Comparison of ENCODE assay signal across 8 cellular contexts in the genomic region with DNA sequence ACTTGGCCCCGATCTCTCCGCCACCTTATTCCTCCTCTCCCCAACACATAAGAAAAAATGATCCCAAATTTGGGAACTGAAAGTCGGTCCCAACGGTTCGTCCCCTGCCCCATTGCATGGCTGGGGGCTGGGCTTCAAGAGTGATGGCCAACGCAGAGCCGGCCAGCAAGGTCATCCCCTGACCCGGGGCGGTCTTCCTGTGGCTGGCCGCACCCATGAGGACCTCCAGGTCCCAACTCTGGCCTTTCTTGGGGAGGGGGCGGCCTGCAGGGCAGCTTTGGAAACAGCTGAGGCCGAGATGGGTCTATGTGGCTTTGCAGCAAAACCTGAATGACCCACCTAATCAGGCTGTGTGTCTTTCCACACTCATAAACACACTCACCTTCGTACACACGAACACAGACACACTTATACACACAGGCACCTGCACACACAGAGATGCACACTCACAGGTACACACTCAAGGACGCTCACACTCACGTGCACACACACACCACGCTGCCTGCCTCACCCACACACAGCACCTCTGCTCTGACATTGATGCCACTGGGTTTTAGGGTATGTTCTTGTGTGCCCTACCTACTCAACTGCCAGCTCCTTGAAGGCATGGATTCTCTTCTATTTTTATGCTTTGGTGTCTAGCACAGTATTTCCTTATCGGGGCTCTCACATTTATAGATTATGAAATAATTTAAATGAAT. TPM values are rescaled to one million over a fixed set of nuclear protein-coding genes. Genes with fewer than 3 reads are reported as not detected.
DNase-seq lines count a peak whose midpoint lies in the region; ATAC-seq and TF ChIP-seq lines count a peak whose summit lies in the region.

No MANE protein-coding gene starts in this region.

- no peaks in the 10 kb centered on the region for H3K9me2 ChIP-seq in hepatocyte (replicated peaks; ENCODE audit: insufficient read depth)

- peak overlapping the region; percentile 81 for H3K4me3 Mint-ChIP-seq in HFFc6
- H3K4me3 Mint-ChIP-seq in activated T-helper 2 cell treated with anti-CD3 and anti-CD28 coated beads, Interferon-gamma antibody, Interleukin-2, Interleukin-4, amounts not matched to agents 10 μg/mL and 5 μg/mL and 100 μg/mL, durations not matched to agents 14 hours and 24 hours and 36 hours (ENCODE audit: low read depth), result peak overlapping the region; percentile 40

- intact Hi-C loops in activated T-helper 2 cell treated with anti-CD3 and anti-CD28 coated beads, Interferon-gamma antibody, Interleukin-2, Interleukin-4, amounts not matched to agents 10 μg/mL and 5 μg/mL and 100 μg/mL, durations not matched to agents 14 hours and 24 hours and 36 hours (cut with micrococcal nuclease), result no loop called here

- H3K27me3 ChIP-seq in hepatocyte, result peaks cover 24% of the 10 kb centered on the region

- H3K79me2 ChIP-seq in hepatocyte, result no peaks in the 10 kb centered on the region

- DNase-seq in HFFc6 (no peak), hepatocyte (ENCODE audit: low spot score) (no peak), NCI-H524 treated with DMSO at 0.1 percent for 48 hours (lab: John Stamatoyannopoulos, UW) (no peak), NCI-H187 (lab: John Stamatoyannopoulos, UW) (no peak)
- DNase-seq in activated T-helper 2 cell treated with anti-CD3 and anti-CD28 coated beads, Interferon-gamma antibody, Interleukin-2, Interleukin-4, amounts not matched to agents 10 μg/mL and 5 μg/mL and 100 μg/mL, durations not matched to agents 14 hours and 24 hours and 36 hours (ENCODE audit: low spot score), result no peak

- H3K27ac ChIP-seq in hepatocyte (no peak overlapping the region), skin epidermis (peak overlapping the region in 3 of 21 experiments; percentile 20 to 30 (median 21))

- H3K27me3 Mint-ChIP-seq in HFFc6 (ENCODE audit: insufficient read depth), result no peaks in the 10 kb centered on the region
- peaks cover 71% of the 10 kb centered on the region for H3K27me3 Mint-ChIP-seq in activated T-helper 2 cell treated with anti-CD3 and anti-CD28 coated beads, Interferon-gamma antibody, Interleukin-2, Interleukin-4, amounts not matched to agents 10 μg/mL and 5 μg/mL and 100 μg/mL, durations not matched to agents 14 hours and 24 hours and 36 hours (ENCODE audit: low read depth)

- H3K9me3 Mint-ChIP-seq in HFFc6, result no peaks in the 10 kb centered on the region
- H3K9me3 Mint-ChIP-seq in activated T-helper 2 cell treated with anti-CD3 and anti-CD28 coated beads, Interferon-gamma antibody, Interleukin-2, Interleukin-4, amounts not matched to agents 10 μg/mL and 5 μg/mL and 100 μg/mL, durations not matched to agents 14 hours and 24 hours and 36 hours, result no peaks in the 10 kb centered on the region

- TF ChIP-seq CTCF in HFFc6 (IDR thresholded peaks at IDR 0.05) (no peak), hepatocyte (IDR thresholded peaks at IDR 0.05; ENCODE audit: poor library complexity) (no peak)

- WGBS in hepatocyte (ENCODE audit: low lambda C conversion rate, missing lambda C conversion rate), result 49% methylated on average over 18 of the region's 18 CpGs

- H3K4me1 ChIP-seq in hepatocyte (ENCODE audit: insufficient read depth), result peaks cover 6% of the 10 kb centered on the region

- peak overlapping the region; percentile 82 for H3K27ac Mint-ChIP-seq in HFFc6
- H3K27ac Mint-ChIP-seq in activated T-helper 2 cell treated with anti-CD3 and anti-CD28 coated beads, Interferon-gamma antibody, Interleukin-2, Interleukin-4, amounts not matched to agents 10 μg/mL and 5 μg/mL and 100 μg/mL, durations not matched to agents 14 hours and 24 hours and 36 hours, result no peak overlapping the region

- ATAC-seq in GM19328 (IDR thresholded peaks at IDR 0.05; ENCODE audit: unreplicated experiment) (no peak), HG03025 (IDR thresholded peaks at IDR 0.05; ENCODE audit: low FRiP score, unreplicated experiment) (no peak)

- H3K9me3 ChIP-seq in hepatocyte (ENCODE audit: low read depth), result no peaks in the 10 kb centered on the region

- H3K4me3 ChIP-seq in hepatocyte (no peak overlapping the region), skin epidermis (peak overlapping the region; percentile 20 to 39 (median 32))

- no peaks in the 10 kb centered on the region for H4K20me1 ChIP-seq in hepatocyte (ENCODE audit: insufficient read depth, poor library complexity, severe bottlenecking)

- peak overlapping the region; percentile 86 for H3K4me2 ChIP-seq in hepatocyte

- H3K36me3 Mint-ChIP-seq in HFFc6 (ENCODE audit: low read depth), result no peaks in the 10 kb centered on the region
- H3K36me3 Mint-ChIP-seq in activated T-helper 2 cell treated with anti-CD3 and anti-CD28 coated beads, Interferon-gamma antibody, Interleukin-2, Interleukin-4, amounts not matched to agents 10 μg/mL and 5 μg/mL and 100 μg/mL, durations not matched to agents 14 hours and 24 hours and 36 hours (ENCODE audit: low read depth), result no peaks in the 10 kb centered on the region

- H3K36me3 ChIP-seq in hepatocyte (replicated peaks; ENCODE audit: insufficient read depth, low read depth), result no peaks in the 10 kb centered on the region

- peaks cover 48% of the 10 kb centered on the region for H3K4me1 Mint-ChIP-seq in HFFc6 (ENCODE audit: low read depth)
- peaks cover 12% of the 10 kb centered on the region for H3K4me1 Mint-ChIP-seq in activated T-helper 2 cell treated with anti-CD3 and anti-CD28 coated beads, Interferon-gamma antibody, Interleukin-2, Interleukin-4, amounts not matched to agents 10 μg/mL and 5 μg/mL and 100 μg/mL, durations not matched to agents 14 hours and 24 hours and 36 hours (ENCODE audit: low read depth)

- peak overlapping the region; percentile 73 for H2AFZ ChIP-seq in hepatocyte

RNA-seq across cellular contexts. Expression of a gene that starts 0.6 kb away (rescaled TPM):
- total RNA-seq in HFFc6 (2021; fragmentation: NEBNext Ultra II Directional; extraction: Animal tissue kit (Norgen Biotek cat#: 25700)), result 1 to 10 TPM in 4 of 6 experiments, under 1 TPM in 2; 0.69 to 2.4 (median 1.8) TPM
- not detected in 2 replicates for total RNA-seq in activated T-helper 2 cell treated with anti-CD3 and anti-CD28 coated beads, Interferon-gamma antibody, Interleukin-2, Interleukin-4, amounts not matched to agents 10 μg/mL and 5 μg/mL and 100 μg/mL, durations not matched to agents 14 hours and 24 hours and 36 hours
- total RNA-seq in hepatocyte, result 0.10 TPM in 1 of 2 replicates, not detected in the other
- polyA plus RNA-seq in hepatocyte, result 0.13 TPM in 1 of 2 replicates, not detected in the other

RNA-seq across cellular contexts. Expression of a gene that starts 48.3 kb away (rescaled TPM):
- total RNA-seq in HFFc6 (2021; fragmentation: NEBNext Ultra II Directional; extraction: Animal tissue kit (Norgen Biotek cat#: 25700)), result not detected
- total RNA-seq in activated T-helper 2 cell treated with anti-CD3 and anti-CD28 coated beads, Interferon-gamma antibody, Interleukin-2, Interleukin-4, amounts not matched to agents 10 μg/mL and 5 μg/mL and 100 μg/mL, durations not matched to agents 14 hours and 24 hours and 36 hours, result not detected in 2 replicates
- 1.5 and 1.8 TPM in 2 replicates for total RNA-seq in hepatocyte
- polyA plus RNA-seq in hepatocyte, result 3.1 TPM in 1 of 2 replicates, not detected in the other
